Comparison of ENCODE assay signal across 1 cellular context in genomic region chr13:91714726-91715334, GRCh38.
TF ChIP-seq lines count a peak whose summit lies in the region.

No MANE protein-coding gene starts in this region.

TF ChIP-seq in K562, 482 proteins besides CTCF, POLR2A, EP300 and RAD21 (continued from another document):
- TF ChIP-seq ZNF592 (IDR thresholded peaks at IDR 0.05) (no peak), ZNF586 (CRISPR knock-in tag; conservative IDR thresholded peaks at IDR 0.05) (no peak), DEAF1 (CRISPR knock-in tag; IDR thresholded peaks at IDR 0.05) (no peak), FOXA3 (CRISPR knock-in tag; conservative IDR thresholded peaks at IDR 0.05 in 1 of 2, IDR thresholded peaks at IDR 0.05 in 1 of 2) (no peak), ZNF764 (CRISPR knock-in tag; IDR thresholded peaks at IDR 0.05; ENCODE audit: low read depth) (no peak)
- TF ChIP-seq, protein P1, sequence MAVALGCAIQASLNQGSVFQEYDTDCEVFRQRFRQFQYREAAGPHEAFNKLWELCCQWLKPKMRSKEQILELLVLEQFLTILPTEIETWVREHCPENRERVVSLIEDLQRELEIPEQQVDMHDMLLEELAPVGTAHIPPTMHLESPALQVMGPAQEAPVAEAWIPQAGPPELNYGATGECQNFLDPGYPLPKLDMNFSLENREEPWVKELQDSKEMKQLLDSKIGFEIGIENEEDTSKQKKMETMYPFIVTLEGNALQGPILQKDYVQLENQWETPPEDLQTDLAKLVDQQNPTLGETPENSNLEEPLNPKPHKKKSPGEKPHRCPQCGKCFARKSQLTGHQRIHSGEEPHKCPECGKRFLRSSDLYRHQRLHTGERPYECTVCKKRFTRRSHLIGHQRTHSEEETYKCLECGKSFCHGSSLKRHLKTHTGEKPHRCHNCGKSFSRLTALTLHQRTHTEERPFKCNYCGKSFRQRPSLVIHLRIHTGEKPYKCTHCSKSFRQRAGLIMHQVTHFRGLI (CRISPR knock-in tag; IDR thresholded peaks at IDR 0.05), result no peak
